In genomic region chr5:138580777-138581176, GRCh38 we compare ENCODE assay signal across 29 cellular contexts.
"Had no signal": no experiment of that assay in that cellular context is flagged by ENCODE, and none has a peak within 500 bp of the region (broad histone marks: within the 10 kb centered on the region; RNA-seq: fewer than 3 reads in every experiment).

No MANE protein-coding gene starts in this region.

- DNase-seq: naive thymus-derived CD8-positive, alpha-beta T cell; nephron progenitor cell; occipital lobe; ovary; posterior cingulate gyrus; psoas muscle; right cardiac atrium; right lobe of liver; sigmoid colon; small intestine; stimulated activated CD4-positive, alpha-beta T cell treated with anti-CD3 and anti-CD28 coated beads, Interleukin-15, amount 100 ng/mL, for 24 hours; stimulated activated CD4-positive, alpha-beta T cell treated with anti-CD3 and anti-CD28 coated beads, Interleukin-2, amount 100 ng/mL, for 24 hours; stimulated activated CD4-positive, alpha-beta T cell treated with anti-CD3 and anti-CD28 coated beads, Interleukin-2, amount 100 ng/mL, for 48 hours; stimulated activated CD4-positive, alpha-beta T cell treated with anti-CD3 and anti-CD28 coated beads, Interleukin-4, amount 100 ng/mL, for 24 hours; stimulated activated naive B cell treated with anti-CD40 and anti-IgM and Interleukin-4, amounts not matched to agents 10 μg/mL and 1 μg/mL and 100 μg/mL, for 72 hours; stimulated activated naive CD4-positive, alpha-beta T cell treated with Interleukin-2 at 50 U/mL for 16 hours; stomach; thyroid gland; trophoblast cell; upper lobe of right lung; uterus had no signal

- H2AFZ ChIP-seq: neural progenitor cell, parathyroid adenoma had no signal

- H3K27me3 Mint-ChIP-seq: progenitor cell of endocrine pancreas had no signal

- H3K27ac ChIP-seq: neural progenitor cell, ovary, parathyroid adenoma, psoas muscle, right lobe of liver, sigmoid colon, stomach, thoracic aorta, thyroid gland, tibial nerve, upper lobe of right lung, uterus had no signal

- H3K36me3 Mint-ChIP-seq: naive thymus-derived CD8-positive, alpha-beta T cell; natural killer cell treated with Interleukin-12 subunit alpha and Interleukin-12 subunit beta and Interleukin-15 and Interleukin-18, amount 100 ng/mL, for 72 hours; neural progenitor cell had no signal

- ATAC-seq: naive thymus-derived CD8-positive, alpha-beta T cell; natural killer cell treated with Interleukin-12 subunit alpha and Interleukin-12 subunit beta and Interleukin-15 and Interleukin-18, amount 100 ng/mL, for 72 hours; psoas muscle; right cardiac atrium; right lobe of liver; stimulated activated effector memory CD8-positive, alpha-beta T cell treated with anti-CD3 and anti-CD28 coated beads, Interleukin-12 subunit alpha, Interleukin-12 subunit beta, amount 100 ng/mL, for 72 hours; stimulated activated naive B cell treated with anti-CD40 and anti-IgM and Interleukin-4, amounts not matched to agents 10 μg/mL and 1 μg/mL and 100 μg/mL, for 72 hours; upper lobe of right lung had no signal

- H3K79me2 ChIP-seq: parathyroid adenoma had no signal

- H3K4me3 Mint-ChIP-seq: naive thymus-derived CD8-positive, alpha-beta T cell; natural killer cell treated with Interleukin-12 subunit alpha and Interleukin-12 subunit beta and Interleukin-15 and Interleukin-18, amount 100 ng/mL, for 72 hours; nephron progenitor cell; neural progenitor cell; stimulated activated effector memory CD8-positive, alpha-beta T cell treated with anti-CD3 and anti-CD28 coated beads, Interleukin-12 subunit alpha, Interleukin-12 subunit beta, amount 100 ng/mL, for 72 hours; stimulated activated naive B cell treated with anti-CD40 and anti-IgM and Interleukin-4, amounts not matched to agents 10 μg/mL and 1 μg/mL and 100 μg/mL, for 72 hours; stimulated activated naive CD8-positive, alpha-beta T cell treated with anti-CD3 and anti-CD28 coated beads, Interleukin-15, Interleukin-2, amounts not matched to agents 100 ng/mL and 50 ng/mL, for 24 hours had no signal

- H3K27me3 ChIP-seq: neural progenitor cell, ovary, right lobe of liver, sigmoid colon, stomach, thyroid gland, tibial nerve, upper lobe of right lung, uterus had no signal

- H3K9me3 ChIP-seq: ovary, psoas muscle, right lobe of liver, sigmoid colon, stomach, thoracic aorta, thyroid gland, tibial nerve, upper lobe of right lung, uterus had no signal

- H3K4me3 ChIP-seq: neural progenitor cell, ovary, psoas muscle, right lobe of liver, sigmoid colon, stomach, thoracic aorta, thyroid gland, tibial nerve, upper lobe of right lung, uterus had no signal

- H3K36me3 ChIP-seq: neural progenitor cell, ovary, right lobe of liver, sigmoid colon, stomach, thoracic aorta, thyroid gland, tibial nerve, upper lobe of right lung, uterus had no signal

- H3K4me2 ChIP-seq: neural progenitor cell had no signal

- H3K27ac Mint-ChIP-seq: naive thymus-derived CD8-positive, alpha-beta T cell; natural killer cell treated with Interleukin-12 subunit alpha and Interleukin-12 subunit beta and Interleukin-15 and Interleukin-18, amount 100 ng/mL, for 72 hours; nephron progenitor cell; neural progenitor cell; progenitor cell of endocrine pancreas; stimulated activated effector memory CD8-positive, alpha-beta T cell treated with anti-CD3 and anti-CD28 coated beads, Interleukin-12 subunit alpha, Interleukin-12 subunit beta, amount 100 ng/mL, for 72 hours; stimulated activated naive B cell treated with anti-CD40 and anti-IgM and Interleukin-4, amounts not matched to agents 10 μg/mL and 1 μg/mL and 100 μg/mL, for 72 hours; stimulated activated naive CD8-positive, alpha-beta T cell treated with anti-CD3 and anti-CD28 coated beads, Interleukin-15, Interleukin-2, amounts not matched to agents 100 ng/mL and 50 ng/mL, for 24 hours had no signal

- H3K4me1 ChIP-seq: neural progenitor cell, parathyroid adenoma, psoas muscle, upper lobe of right lung, uterus had no signal

- H3K9me3 Mint-ChIP-seq: natural killer cell treated with Interleukin-12 subunit alpha and Interleukin-12 subunit beta and Interleukin-15 and Interleukin-18, amount 100 ng/mL, for 72 hours; neural progenitor cell; stimulated activated effector memory CD8-positive, alpha-beta T cell treated with anti-CD3 and anti-CD28 coated beads, Interleukin-12 subunit alpha, Interleukin-12 subunit beta, amount 100 ng/mL, for 72 hours; stimulated activated naive CD8-positive, alpha-beta T cell treated with anti-CD3 and anti-CD28 coated beads, Interleukin-15, Interleukin-2, amounts not matched to agents 100 ng/mL and 50 ng/mL, for 24 hours had no signal

- H3K9ac ChIP-seq: neural progenitor cell, parathyroid adenoma had no signal

- FAIRE-seq: small intestine had no signal
